In the genomic region with DNA sequence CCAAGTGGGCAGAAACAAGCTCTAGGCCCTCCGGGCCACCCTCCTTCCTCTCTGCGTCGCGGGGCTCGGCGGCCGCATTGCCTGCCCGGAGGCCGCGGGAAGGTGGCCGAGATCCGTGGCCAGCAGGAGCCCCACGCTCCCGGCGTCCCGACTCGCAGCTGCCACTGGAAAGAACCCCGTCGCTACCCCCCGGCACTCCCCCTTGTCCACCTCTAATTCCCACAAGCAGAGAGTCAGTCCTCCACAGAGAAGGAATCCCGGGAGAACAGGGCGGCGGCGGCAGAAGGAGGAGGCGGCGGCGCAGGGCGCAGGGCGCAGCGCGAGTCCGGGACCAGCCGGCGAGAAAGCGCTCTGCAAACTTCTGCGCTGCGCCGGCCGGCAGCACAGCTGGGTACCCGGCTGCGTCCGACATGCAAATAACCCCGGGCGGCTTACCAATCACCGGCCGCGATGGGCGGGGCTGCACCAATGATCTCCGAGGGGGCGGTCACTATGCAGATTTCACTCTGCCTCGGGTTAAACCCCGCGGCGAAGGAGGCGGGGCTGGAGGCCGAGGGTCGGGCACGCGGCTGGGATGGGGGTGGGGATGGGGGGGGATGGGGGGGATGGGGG, we compare ENCODE assay signal across 8 cellular contexts. TPM values are rescaled to one million over a fixed set of nuclear protein-coding genes. Genes with fewer than 3 reads are reported as not detected.
DNase-seq lines count a peak whose midpoint lies in the region; ATAC-seq and TF ChIP-seq lines count a peak whose summit lies in the region.

Gene ABTB2, minus strand, starts transcription at position 365 of the 612 bp plus-strand sequence.

- H3K4me3 ChIP-seq in DOHH2 (ENCODE audit: low read length): peak within 1 kb of the TSS; percentile 80
- H3K4me3 ChIP-seq in KMS-11 (IDR thresholded peaks at IDR 0.05; ENCODE audit: insufficient read depth, low read depth, low read length): no peak within 1 kb of the TSS
- peak within 1 kb of the TSS; percentile 80 to 89 for H3K4me3 ChIP-seq in Panc1 (ENCODE audit: low read depth in 2 of 2, low read length in 2 of 2)
- peak within 1 kb of the TSS; percentile 66 to 76 (median 68) for H3K4me3 ChIP-seq in fibroblast of lung (replicated peaks in 1 of 4; ENCODE audit: control extremely low read depth in 1 of 4, insufficient read depth in 1 of 4, low read depth in 3 of 4, low read length in 4 of 4)

- H2AFZ ChIP-seq in KMS-11 (ENCODE audit: low read depth) (peak within 1 kb of the TSS; percentile 83), fibroblast of lung (ENCODE audit: low read length) (peak within 1 kb of the TSS; percentile 84)

- H3K4me2 ChIP-seq in DOHH2 (ENCODE audit: low read length) (peak within 1 kb of the TSS; percentile 93), KMS-11 (peak within 1 kb of the TSS; percentile 82), fibroblast of lung (ENCODE audit: extremely low read depth, insufficient read depth, low read length) (peak within 1 kb of the TSS; percentile 94)

- no peaks in the 10 kb centered on the region for H3K9me3 ChIP-seq in DOHH2 (ENCODE audit: control insufficient read depth, insufficient read depth, low read length)
- no peaks in the 10 kb centered on the region for H3K9me3 ChIP-seq in Panc1 (ENCODE audit: control insufficient read depth, insufficient read depth, low read depth, low read length)
- no peaks in the 10 kb centered on the region for H3K9me3 ChIP-seq in fibroblast of lung (ENCODE audit: control insufficient read depth, insufficient read depth, low read depth, low read length)

- H3K4me3 Mint-ChIP-seq in activated T-cell treated with anti-CD3 and anti-CD28 coated beads, Interleukin-2, amount 50 U/mL, for 72 hours: peak within 1 kb of the TSS; percentile 92 to 94
- peak within 1 kb of the TSS; percentile 96 for H3K4me3 Mint-ChIP-seq in natural killer cell

- peak; percentile 81 for DNase-seq in Panc1 (ENCODE audit: low read depth, low spot score)
- DNase-seq in activated T-cell treated with anti-CD3 and anti-CD28 coated beads, Interleukin-2, amount 50 U/mL, for 72 hours: peak; percentile 98
- peak; percentile 97 to 98 for DNase-seq in fibroblast of lung (ENCODE audit: low read depth in 2 of 2)
- DNase-seq in natural killer cell: peak; percentile 97
- DNase-seq in stimulated activated naive CD4-positive, alpha-beta T cell (lab: John Stamatoyannopoulos, UW): peak; percentile 93 to 96 (median 95)

- peaks cover 24% of the 10 kb centered on the region for H3K4me1 Mint-ChIP-seq in activated T-cell treated with anti-CD3 and anti-CD28 coated beads, Interleukin-2, amount 50 U/mL, for 72 hours (ENCODE audit: low read depth)
- H3K4me1 Mint-ChIP-seq in natural killer cell: peaks cover 28 to 43% of the 10 kb centered on the region in 2 donors

- intact Hi-C loops in Panc1 (cut with micrococcal nuclease; ENCODE audit: unreplicated experiment) (loop anchor here (5.0 kb wide), 2 partner anchors 360 to 540 kb away; no protein-coding TSS in a partner anchor), natural killer cell (cut with micrococcal nuclease) (loop anchor here (1.0 to 5.0 kb wide), 3 partner anchors 81 to 305 kb away; partner anchors contain the start of genes CAPRIN1, CAT and NAT10)

- peaks cover 66% of the 10 kb centered on the region for H3K27me3 Mint-ChIP-seq in activated T-cell treated with anti-CD3 and anti-CD28 coated beads, Interleukin-2, amount 50 U/mL, for 72 hours (ENCODE audit: low read depth)
- peaks cover 32 to 62% of the 10 kb centered on the region in 2 donors for H3K27me3 Mint-ChIP-seq in natural killer cell (ENCODE audit: low read depth in 2 of 2)

- POLR2A ChIA-PET in Panc1 (lab: Charles Lee): interaction anchor here (0.6 to 0.7 kb wide), 2 partner anchors 104 to 174 kb away, joined by 3 to 12 read pairs; no protein-coding TSS in a partner anchor

- in situ Hi-C loops in Panc1 (cut with HindIII; ENCODE audit: low pct_unique_long_range_greater_than_20kb, low sequenced_read_pairs): no loop called here

- H3K36me3 Mint-ChIP-seq in activated T-cell treated with anti-CD3 and anti-CD28 coated beads, Interleukin-2, amount 50 U/mL, for 72 hours (ENCODE audit: insufficient read depth in 2 of 2): no peaks in the 10 kb centered on the region
- no peaks in the 10 kb centered on the region for H3K36me3 Mint-ChIP-seq in natural killer cell

- H3K79me2 ChIP-seq in DOHH2 (ENCODE audit: control insufficient read depth, low read length): no peaks in the 10 kb centered on the region
- H3K79me2 ChIP-seq in KMS-11 (ENCODE audit: insufficient read depth, low read depth): no peaks in the 10 kb centered on the region
- H3K79me2 ChIP-seq in fibroblast of lung (ENCODE audit: control insufficient read depth, insufficient read depth, low read length): no peaks in the 10 kb centered on the region

- no TSS peak for BruUV-seq in Panc1 (replicated peaks; lab: Mats Ljungman, UMichigan)

- H3K27ac Mint-ChIP-seq in activated T-cell treated with anti-CD3 and anti-CD28 coated beads, Interleukin-2, amount 50 U/mL, for 72 hours: no peak within 1 kb of the TSS
- H3K27ac Mint-ChIP-seq in natural killer cell: peak within 1 kb of the TSS; percentile 61 to 66

- ATAC-seq in GM21825 (IDR thresholded peaks at IDR 0.05; ENCODE audit: unreplicated experiment) (peak; percentile 84), Panc1 (peak; percentile 86), natural killer cell (peak; percentile 92 to 98 (median 94))
- peak; percentile 90 to 92 for ATAC-seq in activated T-cell treated with anti-CD3 and anti-CD28 coated beads, Interleukin-2, amount 50 U/mL, for 72 hours (replicated peaks in 1 of 2)

- CTCF ChIA-PET in Panc1 (lab: Charles Lee): interaction anchor here (1.2 to 2.3 kb wide), 2 partner anchors 82 to 183 kb away, joined by 3 to 20 read pairs; no protein-coding TSS in a partner anchor

- no peaks in the 10 kb centered on the region for H4K20me1 ChIP-seq in DOHH2 (ENCODE audit: control insufficient read depth, insufficient read depth, low read depth, low read length)
- no peaks in the 10 kb centered on the region for H4K20me1 ChIP-seq in KMS-11 (ENCODE audit: insufficient read depth)
- H4K20me1 ChIP-seq in fibroblast of lung (ENCODE audit: control insufficient read depth, extremely low read depth, insufficient read depth, low read length): no peaks in the 10 kb centered on the region

- no peaks in the 10 kb centered on the region for H3K36me3 ChIP-seq in DOHH2 (ENCODE audit: control insufficient read depth, low read length)
- H3K36me3 ChIP-seq in KMS-11 (ENCODE audit: insufficient read depth): no peaks in the 10 kb centered on the region
- no peaks in the 10 kb centered on the region for H3K36me3 ChIP-seq in Panc1 (ENCODE audit: control insufficient read depth, insufficient read depth, low read length)
- no peaks in the 10 kb centered on the region for H3K36me3 ChIP-seq in fibroblast of lung (ENCODE audit: control insufficient read depth, insufficient read depth, low read length)

- H3K27ac ChIP-seq in DOHH2 (ENCODE audit: low read depth, low read length) (no peak within 1 kb of the TSS), KMS-11 (peak within 1 kb of the TSS; percentile 49), Panc1 (ENCODE audit: low read length) (peak within 1 kb of the TSS; percentile 86), fibroblast of lung (ENCODE audit: insufficient read depth, low read length) (peak within 1 kb of the TSS; percentile 11)

- H3K9me2 ChIP-seq in DOHH2 (replicated peaks; ENCODE audit: control insufficient read depth, low read length): no peaks in the 10 kb centered on the region

- H3K9ac ChIP-seq in KMS-11 (peak within 1 kb of the TSS; percentile 56; the same call in 1 of the 2 replicates), fibroblast of lung (ENCODE audit: insufficient read depth, low read length) (peak within 1 kb of the TSS; percentile 54)

- no peaks in the 10 kb centered on the region for H3F3A ChIP-seq in DOHH2 (ENCODE audit: control insufficient read depth, insufficient read depth)

- peaks cover 69% of the 10 kb centered on the region for H3K27me3 ChIP-seq in DOHH2 (ENCODE audit: control insufficient read depth, low read length)
- no peaks in the 10 kb centered on the region for H3K27me3 ChIP-seq in KMS-11 (ENCODE audit: insufficient read depth, low read depth)
- no peaks in the 10 kb centered on the region for H3K27me3 ChIP-seq in Panc1 (ENCODE audit: control insufficient read depth, insufficient read depth, low read length)
- H3K27me3 ChIP-seq in fibroblast of lung (ENCODE audit: control insufficient read depth, insufficient read depth, low read length): no peaks in the 10 kb centered on the region

- peaks cover 23% of the 10 kb centered on the region for H3K4me1 ChIP-seq in DOHH2 (ENCODE audit: control insufficient read depth, low read length)
- H3K4me1 ChIP-seq in KMS-11 (ENCODE audit: low read depth, poor library complexity, severe bottlenecking): peaks cover 27% of the 10 kb centered on the region
- H3K4me1 ChIP-seq in Panc1 (ENCODE audit: control insufficient read depth, insufficient read depth, low read length): peaks cover 27% of the 10 kb centered on the region
- peaks cover 2% of the 10 kb centered on the region for H3K4me1 ChIP-seq in fibroblast of lung (ENCODE audit: control insufficient read depth, extremely low read depth, insufficient read depth, low read length)

- TF ChIP-seq CTCF in DOHH2 (IDR thresholded peaks at IDR 0.05; ENCODE audit: low read depth, low read length, poor library complexity, severe bottlenecking) (no peak), KMS-11 (conservative IDR thresholded peaks at IDR 0.05; ENCODE audit: low read depth, low read length) (no peak), Panc1 (IDR thresholded peaks at IDR 0.05) (no peak; the same call in 1 of the 2 replicates), fibroblast of lung (conservative IDR thresholded peaks at IDR 0.05 in 1 of 2, IDR thresholded peaks at IDR 0.05 in 1 of 2; ENCODE audit: low read depth in 1 of 2, low read length in 2 of 2) (no peak), natural killer cell (IDR thresholded peaks at IDR 0.05) (no peak)

- H3K9me3 Mint-ChIP-seq in activated T-cell treated with anti-CD3 and anti-CD28 coated beads, Interleukin-2, amount 50 U/mL, for 72 hours: no peaks in the 10 kb centered on the region
- H3K9me3 Mint-ChIP-seq in natural killer cell: no peaks in the 10 kb centered on the region

RNA-seq across cellular contexts. Expression of gene ABTB2, which starts in this region (rescaled TPM):
- 22.7 TPM for total RNA-seq in Panc1 (2021; ENCODE audit: unreplicated experiment)
- 24.9 TPM for polyA plus RNA-seq in Panc1 (2012; ENCODE audit: insufficient read length)
- 1 to 10 TPM; 2.2 to 5.6 TPM for total RNA-seq in activated T-cell treated with anti-CD3 and anti-CD28 coated beads, Interleukin-2, amount 50 U/mL, for 72 hours
- total RNA-seq in fibroblast of lung: 2.8 and 5.8 TPM in 2 replicates
- 1.0 and 3.3 TPM in 2 replicates for polyA plus RNA-seq in fibroblast of lung
- 0.84 and 3.5 TPM in 2 replicates for polyA plus RNA-seq in fibroblast of lung (2012)
- polyA minus RNA-seq in fibroblast of lung (ENCODE audit: low replicate concordance): 0.82 and 6.5 TPM in 2 replicates
- 1 to 10 TPM in 2 of 3 donors, under 1 TPM in 1; 0.65 to 1.7 (median 1.1) TPM for total RNA-seq in natural killer cell
